ENCODE assay signal across 8 cellular contexts in genomic region chr1:244050835-244051444, GRCh38. TPM values are rescaled to one million over a fixed set of nuclear protein-coding genes. Genes with fewer than 3 reads are reported as not detected.
DNase-seq lines count a peak whose midpoint lies in the region; ATAC-seq and TF ChIP-seq lines count a peak whose summit lies in the region.

Gene ZBTB18 (plus strand): TSS chr1:244051283. CDS start chr1:244051432, 149 bp downstream.

- H3K4me1 ChIP-seq in gastroesophageal sphincter (peaks cover 0 to 59% (median 5%) of the 10 kb centered on the region in 3 donors), neural progenitor cell (peaks cover 54% of the 10 kb centered on the region)

- peak within 1 kb of the TSS; percentile 98 for H3K4me2 ChIP-seq in neural progenitor cell

- peaks cover 24% of the 10 kb centered on the region for H3F3A ChIP-seq in neural progenitor cell (ENCODE audit: low read depth)

- H4K20me1 ChIP-seq in neural progenitor cell (ENCODE audit: low read depth), result peaks cover 58% of the 10 kb centered on the region

- no peaks in the 10 kb centered on the region for H3K9me3 Mint-ChIP-seq in neural progenitor cell

- peak within 1 kb of the TSS; percentile 97 for H3K27ac Mint-ChIP-seq in neural progenitor cell

- no peak for TF ChIP-seq CTCF in WI38 (IDR thresholded peaks at IDR 0.05; ENCODE audit: low read depth, low read length)
- no peak for TF ChIP-seq CTCF in gastroesophageal sphincter (IDR thresholded peaks at IDR 0.05)
- TF ChIP-seq CTCF in neural progenitor cell (IDR thresholded peaks at IDR 0.05), result no peak

- peak within 1 kb of the TSS; percentile 53 for H3K9ac ChIP-seq in neural progenitor cell

- WGBS in gastroesophageal sphincter (ENCODE audit: low coverage in 1 of 2), 2 donors, result 0 to 35% methylated on average over 4 of the region's 4 CpGs

- peaks cover 56% of the 10 kb centered on the region for H3K79me2 ChIP-seq in neural progenitor cell (ENCODE audit: low read depth)

- no peaks in the 10 kb centered on the region for H3K27me3 ChIP-seq in gastroesophageal sphincter
- peaks cover 9% of the 10 kb centered on the region for H3K27me3 ChIP-seq in neural progenitor cell

- H3K4me3 ChIP-seq in WI38 (ENCODE audit: low read depth, low read length) (peak within 1 kb of the TSS; percentile 75), gastroesophageal sphincter (peak within 1 kb of the TSS; percentile 77 to 98), neural progenitor cell (peak within 1 kb of the TSS; percentile 89)

- H3K9me3 ChIP-seq in gastroesophageal sphincter, result no peaks in the 10 kb centered on the region
- no peaks in the 10 kb centered on the region for H3K9me3 ChIP-seq in neural progenitor cell (ENCODE audit: low read depth)

- no peak for ATAC-seq in gastroesophageal sphincter
- ATAC-seq in GM19452 (IDR thresholded peaks at IDR 0.05; ENCODE audit: unreplicated experiment), result no peak

- H3K27ac ChIP-seq in gastroesophageal sphincter (peak within 1 kb of the TSS; percentile 16 to 96 (median 94)), neural progenitor cell (peak within 1 kb of the TSS; percentile 13)

- H3K36me3 ChIP-seq in gastroesophageal sphincter (peaks cover 0 to 24% of the 10 kb centered on the region in 2 donors), neural progenitor cell (no peaks in the 10 kb centered on the region)

- no peak within 1 kb of the TSS for H2AFZ ChIP-seq in neural progenitor cell (replicated peaks)

- H3K4me1 Mint-ChIP-seq in neural progenitor cell, result peaks cover 23% of the 10 kb centered on the region

- H3K4me3 Mint-ChIP-seq in neural progenitor cell, result no peak within 1 kb of the TSS

- H3K27me3 Mint-ChIP-seq in neural progenitor cell (ENCODE audit: insufficient read depth, low read depth), result peaks cover 3% of the 10 kb centered on the region

- no peak for TF ChIP-seq EP300 in gastroesophageal sphincter (IDR thresholded peaks at IDR 0.05)

- DNase-seq in ELR (ENCODE audit: low read depth), result peak; percentile 43
- DNase-seq in NCI-H1694 (lab: John Stamatoyannopoulos, UW), result peak; percentile 97
- peak; percentile 69 for DNase-seq in neural progenitor cell (ENCODE audit: low spot score)
- DNase-seq in activated gamma-delta T cell (lab: John Stamatoyannopoulos, UW), result no peak
- no peak for DNase-seq in NCI-H1436 treated with DMSO at 0.1 percent for 48 hours (lab: John Stamatoyannopoulos, UW)

- no peak for TF ChIP-seq POLR2A in gastroesophageal sphincter (IDR thresholded peaks at IDR 0.05)

- peaks cover 2% of the 10 kb centered on the region for H3K36me3 Mint-ChIP-seq in neural progenitor cell

RNA-seq across cellular contexts. Expression of gene ZBTB18, which starts in this region (rescaled TPM):
- total RNA-seq in gastroesophageal sphincter (10 to 100 TPM; 12.5 to 25.1 (median 20.4) TPM), neural progenitor cell (ENCODE audit: low replicate concordance) (26.8 and 30.1 TPM in 2 replicates)

Comparison
In these comparisons a context has a peak if more than half of its experiments do, and no peak if none do; other contexts are left out.
1. DNase-seq: peak in ELR (single experiment), NCI-H1694 (single experiment) and neural progenitor cell (single experiment); none in activated gamma-delta T cell (single experiment) and NCI-H1436 treated with DMSO at 0.1 percent for 48 hours (single experiment).
2. Peak in every context shown above with its lines, with median percentiles within 50 percentile points of each other: H3K4me3 ChIP-seq.